Comparison of ENCODE assay signal across 8 cellular contexts in the genomic region with DNA sequence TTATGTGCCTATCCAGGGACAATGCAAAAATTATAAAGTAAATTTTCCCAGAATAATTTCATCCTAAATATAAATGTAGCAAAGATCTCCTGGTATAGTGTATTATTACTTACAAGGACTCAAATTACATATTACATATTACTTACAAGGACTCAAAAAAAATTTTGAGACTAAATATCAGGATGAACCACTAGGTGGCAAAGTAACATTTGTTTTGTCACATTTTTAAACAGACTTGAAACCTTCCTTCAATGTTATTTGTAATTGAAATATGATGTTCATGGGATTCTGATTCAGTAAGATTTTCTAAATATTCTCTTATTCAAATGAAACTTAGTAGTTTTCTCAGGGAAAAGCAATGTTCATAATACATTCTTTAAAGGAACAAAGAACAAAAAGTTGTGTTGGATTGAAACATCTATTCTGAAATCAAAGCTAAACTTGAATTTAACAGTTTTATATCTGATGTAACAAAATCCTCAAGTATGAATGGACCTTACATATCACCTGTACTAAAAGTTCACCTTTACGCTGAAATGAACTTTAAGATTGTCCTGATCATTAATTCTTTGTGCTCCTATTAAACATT.
DNase-seq lines count a peak whose midpoint lies in the region; ATAC-seq and TF ChIP-seq lines count a peak whose summit lies in the region.

No MANE protein-coding gene starts in this region.

- ATAC-seq in activated naive CD4-positive, alpha-beta T cell treated with anti-CD3 and anti-CD28 coated beads, Interleukin-2, amount 50 U/mL, for 72 hours = no peak

- no peaks in the 10 kb centered on the region for H3K36me3 ChIP-seq in breast epithelium

- DNase-seq in COLO829 (ENCODE audit: low spot score) (peak; percentile 56), HCEC 1CT (peak; percentile 69), NCI-H446 treated with DMSO at 0.1 percent for 48 hours (lab: John Stamatoyannopoulos, UW) (peak; percentile 23), breast epithelium (ENCODE audit: low spot score in 2 of 2) (no peak), medulla oblongata (ENCODE audit: extremely low spot score) (peak; percentile 81), cortex of kidney (lab: John Stamatoyannopoulos, UW) (no peak)
- no peak for DNase-seq in activated T-cell treated with anti-CD3 and anti-CD28 coated beads, Interleukin-2, amount 50 U/mL, for 1 hour
- DNase-seq in activated naive CD4-positive, alpha-beta T cell treated with anti-CD3 and anti-CD28 coated beads, Interleukin-2, amount 50 U/mL, for 72 hours (ENCODE audit: low spot score in 2 of 2) = no peak

- no peak overlapping the region for H3K27ac Mint-ChIP-seq in activated naive CD4-positive, alpha-beta T cell treated with anti-CD3 and anti-CD28 coated beads, Interleukin-2, amount 50 U/mL, for 72 hours

- H3K27ac ChIP-seq in breast epithelium = no peak overlapping the region

- no peaks in the 10 kb centered on the region for H3K9me3 ChIP-seq in breast epithelium

- H3K4me3 ChIP-seq in breast epithelium = no peak overlapping the region

- intact Hi-C loops in breast epithelium (cut with DNase I; ENCODE audit: low total_unique reads) = no loop called here

- no peaks in the 10 kb centered on the region for H3K4me1 ChIP-seq in breast epithelium

- no peaks in the 10 kb centered on the region for H3K27me3 ChIP-seq in breast epithelium

- peaks cover under 1 to 1% of the 10 kb centered on the region in 2 donors for H3K9me3 Mint-ChIP-seq in activated naive CD4-positive, alpha-beta T cell treated with anti-CD3 and anti-CD28 coated beads, Interleukin-2, amount 50 U/mL, for 72 hours

- TF ChIP-seq POLR2A in breast epithelium (IDR thresholded peaks at IDR 0.05) = no peak

- H3K36me3 Mint-ChIP-seq in activated naive CD4-positive, alpha-beta T cell treated with anti-CD3 and anti-CD28 coated beads, Interleukin-2, amount 50 U/mL, for 72 hours = peaks cover 0 to 2% of the 10 kb centered on the region in 2 donors

- peak; percentile 36 to 61 (median 44) for TF ChIP-seq CTCF in breast epithelium (IDR thresholded peaks at IDR 0.05)

Comparison
In these comparisons a context has a peak if more than half of its experiments do, and no peak if none do; other contexts are left out.
1. DNase-seq: peak in COLO829 (single experiment), HCEC 1CT (single experiment), NCI-H446 treated with DMSO at 0.1 percent for 48 hours (single experiment) and medulla oblongata (single experiment); none in breast epithelium (0 of 2), cortex of kidney (single experiment), activated T-cell treated with anti-CD3 and anti-CD28 coated beads, Interleukin-2, amount 50 U/mL, for 1 hour (single experiment) and activated naive CD4-positive, alpha-beta T cell treated with anti-CD3 and anti-CD28 coated beads, Interleukin-2, amount 50 U/mL, for 72 hours (0 of 2).